In genomic region chr18:12421732-12422131, GRCh38 we compare ENCODE assay signal across 23 cellular contexts. TPM values are rescaled to one million over a fixed set of nuclear protein-coding genes. Genes with fewer than 3 reads are reported as not detected.
DNase-seq lines count a peak whose midpoint lies in the region; FAIRE-seq and TF ChIP-seq lines count a peak whose summit lies in the region.
"Had no signal": no experiment of that assay in that cellular context is flagged by ENCODE, and none has a peak within 500 bp of the region (broad histone marks: within the 10 kb centered on the region; RNA-seq: fewer than 3 reads in every experiment).

No MANE protein-coding gene starts in this region.

- no peak overlapping the region for H2BK20ac ChIP-seq in H1 (ENCODE audit: low read length)

- WGBS in H1 (ENCODE audit: extremely low coverage in 1 of 2, insufficient coverage in 1 of 2, insufficient read length in 1 of 2, insufficient replicate concordance in 2 of 2, low coverage in 1 of 2, low lambda C conversion rate in 2 of 2, missing lambda C conversion rate in 1 of 2), 2 experiments, result 74% methylated on average over 5 of the region's 5 CpGs; no CpG with 5 or more reads in 1 of the 2 experiments

- no peak overlapping the region for H3K23ac ChIP-seq in H1 (ENCODE audit: insufficient read length)

- no peak for FAIRE-seq in H1 (lab: Jason Lieb, UNC)

- H3K27ac Mint-ChIP-seq in T-helper 2 cell treated with Interferon-gamma antibody and Interleukin-4, amounts not matched to agents 5 μg/mL and 100 μg/mL, for 36 hours, result no peak overlapping the region
- H3K27ac Mint-ChIP-seq: CD4-positive, CD25-positive, alpha-beta regulatory T cell had no signal

- intact Hi-C loops in A673 (cut with micrococcal nuclease; ENCODE audit: unreplicated experiment), result no loop called here
- intact Hi-C loops in PC-9 (cut with micrococcal nuclease; ENCODE audit: unreplicated experiment), result no loop called here

- no peak overlapping the region for H2BK120ac ChIP-seq in H1 (replicated peaks; ENCODE audit: low read depth, low read length)

- no peak overlapping the region for H4K91ac ChIP-seq in H1 (replicated peaks; ENCODE audit: insufficient read length, low read length)

- no peak overlapping the region for H2BK15ac ChIP-seq in H1 (ENCODE audit: low read length)

- no peaks in the 10 kb centered on the region for H3K27me3 ChIP-seq in A673 (replicated peaks; ENCODE audit: insufficient read depth, low read depth, low read length, poor library complexity)
- no peaks in the 10 kb centered on the region for H3K27me3 ChIP-seq in DOHH2 (ENCODE audit: control insufficient read depth, low read length)
- H3K27me3 ChIP-seq in PC-9 (ENCODE audit: insufficient read depth, low read depth), result no peaks in the 10 kb centered on the region
- no peaks in the 10 kb centered on the region for H3K27me3 ChIP-seq in H1 (replicated peaks in 1 of 4; ENCODE audit: control insufficient read depth in 3 of 4, extremely low read depth in 1 of 4, insufficient read depth in 3 of 4, low read length in 3 of 4)
- H3K27me3 ChIP-seq: SJCRH30, thyroid gland had no signal

- no peaks in the 10 kb centered on the region for H3K27me3 Mint-ChIP-seq in T-helper 2 cell treated with Interferon-gamma antibody and Interleukin-4, amounts not matched to agents 5 μg/mL and 100 μg/mL, for 36 hours (ENCODE audit: low read depth)

- no peak overlapping the region for H3K18ac ChIP-seq in H1 (ENCODE audit: extremely low read depth, low read length)

- H3K23me2 ChIP-seq in H1 (ENCODE audit: low read depth, low read length), result peaks cover 5% of the 10 kb centered on the region; the same call in 1 of the 2 replicates

- no peaks in the 10 kb centered on the region for H3K9me2 ChIP-seq in DOHH2 (replicated peaks; ENCODE audit: control insufficient read depth, low read length)
- no peaks in the 10 kb centered on the region for H3K9me2 ChIP-seq in PC-9 (ENCODE audit: insufficient read depth)

- BruUV-seq in A673 (replicated peaks; lab: Mats Ljungman, UMichigan) (TSS peak; percentile 67), PC-9 (replicated peaks; lab: Mats Ljungman, UMichigan) (TSS peak; percentile 31)

- peak; percentile 7 to 32; a peak in 2 of 4 replicates for TF ChIP-seq RAD21 in H1 (IDR thresholded peaks at IDR 0.05 in 1 of 2, conservative IDR thresholded peaks at IDR 0.05 in 1 of 2; ENCODE audit: low read depth in 2 of 2, low read length in 2 of 2)

- TF ChIP-seq CTCF in A673 (conservative IDR thresholded peaks at IDR 0.05; ENCODE audit: low read depth, low read length) (no peak), DOHH2 (IDR thresholded peaks at IDR 0.05; ENCODE audit: low read depth, low read length, poor library complexity, severe bottlenecking) (peak; percentile 22), PC-9 (conservative IDR thresholded peaks at IDR 0.05) (no peak), H1 (IDR thresholded peaks at IDR 0.05; ENCODE audit: control extremely low read depth in 1 of 3, insufficient read depth in 1 of 3, low read depth in 1 of 3, low read length in 3 of 3) (peak; percentile 2 to 33 (median 31); a peak in 3 of 4 replicates)

- H3K4me1 ChIP-seq in A673 (ENCODE audit: insufficient read depth, low read length, poor library complexity, severe bottlenecking), result peaks cover 4% of the 10 kb centered on the region
- H3K4me1 ChIP-seq in DOHH2 (ENCODE audit: control insufficient read depth, low read length), result peaks cover 29% of the 10 kb centered on the region
- H3K4me1 ChIP-seq in PC-9 (replicated peaks; ENCODE audit: insufficient read depth), result no peaks in the 10 kb centered on the region
- H3K4me1 ChIP-seq in H1 (replicated peaks in 1 of 4; ENCODE audit: control insufficient read depth in 3 of 4, insufficient read depth in 4 of 4, low read length in 3 of 4), result peaks cover 0 to 12% (median 6%) of the 10 kb centered on the region in 4 experiments; a peak in 6 of 7 replicates
- H3K4me1 ChIP-seq: psoas muscle had no signal

- H2BK12ac ChIP-seq in H1 (ENCODE audit: low read depth, low read length), result no peak overlapping the region

- TF ChIP-seq POLR2A in H1 (IDR thresholded peaks at IDR 0.05; ENCODE audit: control extremely low read depth in 1 of 2, low read depth in 2 of 2, low read length in 2 of 2), result no peak

- CTCF ChIA-PET in A673 (lab: Charles Lee), result no interaction called here
- CTCF ChIA-PET in PC-9 (lab: Charles Lee), result no interaction called here
- CTCF ChIA-PET in H1 (lab: Charles Lee; ENCODE audit: partially characterized antibody), result interaction anchor here (0.6 to 5.5 kb wide), 8 partner anchors 17 to 238 kb away, joined by 3 to 40 read pairs (median 4); no protein-coding TSS in a partner anchor

- H3K36me3 ChIP-seq in A673 (ENCODE audit: insufficient read depth, low read length, poor library complexity, severe bottlenecking), result peaks cover 4% of the 10 kb centered on the region
- peaks cover 46% of the 10 kb centered on the region for H3K36me3 ChIP-seq in DOHH2 (ENCODE audit: control insufficient read depth, low read length)
- no peaks in the 10 kb centered on the region for H3K36me3 ChIP-seq in PC-9 (ENCODE audit: low read depth)
- H3K36me3 ChIP-seq in H1 (ENCODE audit: control insufficient read depth in 2 of 4, insufficient read depth in 4 of 4, low read length in 3 of 4), result peaks cover 0 to 5% (median 3%) of the 10 kb centered on the region in 4 experiments; a peak in 4 of 8 replicates
- H3K36me3 ChIP-seq: SJCRH30, thyroid gland had no signal

- H3K4me2 ChIP-seq in DOHH2 (ENCODE audit: low read length) (peak overlapping the region; percentile 55), PC-9 (no peak overlapping the region), H1 (ENCODE audit: insufficient read depth in 1 of 2, low read depth in 2 of 2, low read length in 2 of 2) (peak overlapping the region; percentile 76 to 84; a peak in 2 of 4 replicates)

- H3K4me3 Mint-ChIP-seq in T-helper 2 cell treated with Interferon-gamma antibody and Interleukin-4, amounts not matched to agents 5 μg/mL and 100 μg/mL, for 36 hours, result no peak overlapping the region

- no peak overlapping the region for H3K14ac ChIP-seq in H1 (ENCODE audit: insufficient read length)

- H3K4me1 Mint-ChIP-seq in T-helper 2 cell treated with Interferon-gamma antibody and Interleukin-4, amounts not matched to agents 5 μg/mL and 100 μg/mL, for 36 hours (ENCODE audit: low read depth), result peaks cover 7% of the 10 kb centered on the region

- H3F3A ChIP-seq in DOHH2 (ENCODE audit: control insufficient read depth, insufficient read depth) (peaks cover 26% of the 10 kb centered on the region), PC-9 (ENCODE audit: insufficient read depth, low read depth) (peaks cover 7% of the 10 kb centered on the region)

- no peak overlapping the region for H3K56ac ChIP-seq in H1 (replicated peaks; ENCODE audit: insufficient read length, low read depth, low read length)

- H4K5ac ChIP-seq in H1 (ENCODE audit: insufficient read length, low read depth, low read length), result no peak overlapping the region

- H3K79me2 ChIP-seq in DOHH2 (ENCODE audit: control insufficient read depth, low read length) (peaks cover 20% of the 10 kb centered on the region), PC-9 (ENCODE audit: low read depth) (no peaks in the 10 kb centered on the region), H1 (ENCODE audit: control insufficient read depth in 1 of 2, insufficient read depth in 2 of 2, low read length in 2 of 2) (no peaks in the 10 kb centered on the region)

- POLR2A ChIA-PET in A673 (lab: Charles Lee; ENCODE audit: low non-redundant PET), result no interaction called here
- POLR2A ChIA-PET in PC-9 (lab: Charles Lee; ENCODE audit: unreplicated experiment), result no interaction called here
- POLR2A ChIA-PET in H1 (lab: Charles Lee; ENCODE audit: partially characterized antibody), result interaction anchor here (0.7 to 2.7 kb wide), 8 partner anchors 8 to 83 kb away, joined by 3 to 9 read pairs (median 4); partner anchors contain the start of gene PRELID3A

- H2AFZ ChIP-seq in PC-9 (no peak overlapping the region), H1 (ENCODE audit: low read length) (no peak overlapping the region)

- no peak overlapping the region for H4K8ac ChIP-seq in H1 (ENCODE audit: extremely low read depth, insufficient read depth, low read length)

- H3K4me3 ChIP-seq in A673 (ENCODE audit: low read depth, low read length, poor library complexity, severe bottlenecking) (no peak overlapping the region), DOHH2 (ENCODE audit: low read length) (peak overlapping the region; percentile 76), PC-9 (no peak overlapping the region), H1 (ENCODE audit: extremely low read depth in 1 of 4, insufficient read depth in 2 of 4, low read depth in 3 of 4, low read length in 4 of 4) (peak overlapping the region in 1 of 4 experiments; percentile 64; a peak in 3 of 8 replicates)
- H3K4me3 ChIP-seq: psoas muscle, SJCRH30, smooth muscle cell, thyroid gland had no signal

- H2BK5ac ChIP-seq in H1 (ENCODE audit: low read depth, low read length), result no peak overlapping the region

- H3K9me3 ChIP-seq in A673 (ENCODE audit: low read depth, low read length, poor library complexity, severe bottlenecking) (no peaks in the 10 kb centered on the region), DOHH2 (ENCODE audit: control insufficient read depth, insufficient read depth, low read length) (no peaks in the 10 kb centered on the region), PC-9 (ENCODE audit: insufficient read depth, low read depth) (no peaks in the 10 kb centered on the region; the same call in 1 of the 2 replicates), H1 (ENCODE audit: insufficient read depth in 2 of 2, low read depth in 1 of 2, low read length in 1 of 2) (peaks cover 3 to 4% of the 10 kb centered on the region in 2 experiments; a peak in 3 of 4 replicates)
- H3K9me3 ChIP-seq: HAP-1, psoas muscle, SJCRH30, thyroid gland had no signal

- TF ChIP-seq EP300 in H1 (IDR thresholded peaks at IDR 0.05; ENCODE audit: borderline replicate concordance in 1 of 2, low read depth in 2 of 2, low read length in 2 of 2), result no peak

- H4K20me1 ChIP-seq in DOHH2 (ENCODE audit: control insufficient read depth, insufficient read depth, low read depth, low read length) (no peaks in the 10 kb centered on the region), PC-9 (ENCODE audit: insufficient read depth) (no peaks in the 10 kb centered on the region), H1 (replicated peaks in 1 of 2; ENCODE audit: control insufficient read depth in 1 of 2, insufficient read depth in 2 of 2, low read length in 2 of 2) (peaks cover 2 to 3% of the 10 kb centered on the region in 2 experiments)

- H3K9me3 Mint-ChIP-seq in T-helper 2 cell treated with Interferon-gamma antibody and Interleukin-4, amounts not matched to agents 5 μg/mL and 100 μg/mL, for 36 hours, result no peaks in the 10 kb centered on the region
- H3K9me3 Mint-ChIP-seq: activated T-cell treated with anti-CD3 and anti-CD28 coated beads, Interleukin-2, amount 50 U/mL, for 24 hours; effector memory CD8-positive, alpha-beta T cell had no signal

- peaks cover 2% of the 10 kb centered on the region for H3K36me3 Mint-ChIP-seq in T-helper 2 cell treated with Interferon-gamma antibody and Interleukin-4, amounts not matched to agents 5 μg/mL and 100 μg/mL, for 36 hours (ENCODE audit: low read depth)

- H3K79me1 ChIP-seq in H1 (ENCODE audit: low read depth, low read length), result no peaks in the 10 kb centered on the region

- no peak for DNase-seq in A673 (ENCODE audit: low spot score)
- no peak for DNase-seq in PC-9
- no peak for DNase-seq in H1 (ENCODE audit: low read depth in 1 of 2, low spot score in 2 of 2)
- DNase-seq in cortex of kidney (lab: John Stamatoyannopoulos, UW), result no peak
- DNase-seq in islet precursor cell, result no peak
- no peak for DNase-seq in KG1 (lab: John Stamatoyannopoulos, UW)
- DNase-seq in T-helper 2 cell treated with Interferon-gamma antibody and Interleukin-4, amounts not matched to agents 5 μg/mL and 100 μg/mL, for 36 hours (ENCODE audit: low spot score), result no peak
- DNase-seq: activated CD4-positive, alpha-beta T cell treated with anti-CD3 and anti-CD28 coated beads, Interleukin-2, amount 50 U/mL, for 4 hours; activated naive CD4-positive, alpha-beta T cell treated with Interleukin-2 at 50 U/mL for 16 hours; activated T-cell treated with anti-CD3 and anti-CD28 coated beads, Interleukin-2, amount 50 U/mL, for 24 hours; CD4-positive, CD25-positive, alpha-beta regulatory T cell; DMS53; effector memory CD8-positive, alpha-beta T cell; midbrain; NCI-H69; psoas muscle; SJCRH30; stimulated activated CD4-positive, alpha-beta T cell treated with anti-CD3 and anti-CD28 coated beads, Interleukin-2, amount 100 ng/mL, for 48 hours; stimulated activated naive CD4-positive, alpha-beta T cell treated with Interleukin-2 at 50 U/mL for 16 hours; thyroid gland had no signal

- no peak overlapping the region for H3K9ac ChIP-seq in H1 (replicated peaks in 1 of 4; ENCODE audit: extremely low read depth in 1 of 4, low read depth in 3 of 4, low read length in 3 of 4)

- no peak overlapping the region for H2AK5ac ChIP-seq in H1 (ENCODE audit: low read depth, low read length)

- H3K4ac ChIP-seq in H1 (replicated peaks; ENCODE audit: insufficient read length, low read depth, low read length), result no peak overlapping the region

- H3K27ac ChIP-seq in A673 (ENCODE audit: low read depth, low read length, poor library complexity, severe bottlenecking) (no peak overlapping the region), DOHH2 (ENCODE audit: low read depth, low read length) (peak overlapping the region; percentile 74), PC-9 (no peak overlapping the region), H1 (ENCODE audit: low read depth, low read length) (no peak overlapping the region)
- H3K27ac ChIP-seq: psoas muscle, SJCRH30, thyroid gland had no signal

RNA-seq across cellular contexts. Expression of gene PRELID3A, which starts 14.0 kb away (rescaled TPM):
- 11.3 and 12.9 TPM in 2 replicates for total RNA-seq in A673 (2021)
- total RNA-seq in PC-9 (2021), result 12.5 and 13.3 TPM in 2 replicates
- 10.3 and 11.0 TPM in 2 replicates for total RNA-seq in H1 (2021; fragmentation: NEBNext Ultra II Directional; extraction: Animal tissue kit (Norgen Biotek cat#: 25700))
- polyA plus RNA-seq in H1 (2011; rRNA removed), result 7.1 and 10.1 TPM in 2 replicates
- 14.3 TPM for polyA plus RNA-seq in H1 (2011; cell fraction: cytosol; rRNA removed)
- polyA plus RNA-seq in H1 (2011; cell fraction: nucleus; rRNA removed), result 40.1 TPM
- polyA plus RNA-seq in H1 (2012, experiment 1 of 2), result 8.7 to 13.4 TPM (median 12.2 TPM) in 4 replicates
- polyA plus RNA-seq in H1 (2012, experiment 2 of 2), result 6.1 TPM
- 6.3 TPM for polyA plus RNA-seq in H1 (2013, experiment 1 of 2)
- polyA plus RNA-seq in H1 (2013, experiment 2 of 2), result 5.3 TPM
- 3.8 and 4.4 TPM in 2 replicates for polyA minus RNA-seq in H1 (2011; rRNA and poly(A)+ RNA removed)
- 7.3 TPM for polyA minus RNA-seq in H1 (2011; cell fraction: cytosol; rRNA and poly(A)+ RNA removed)
- 10.9 TPM for polyA minus RNA-seq in H1 (2011; cell fraction: nucleus; rRNA and poly(A)+ RNA removed)
- total RNA-seq: CD4-positive, CD25-positive, alpha-beta regulatory T cell had no signal

RNA-seq across cellular contexts. Expression of gene AFG3L2, which starts 44.7 kb away (rescaled TPM):
- 63.7 and 72.7 TPM in 2 replicates for total RNA-seq in A673 (2021)
- total RNA-seq in PC-9 (2021), result 69.4 and 71.1 TPM in 2 replicates
- 81.7 and 84.8 TPM in 2 replicates for total RNA-seq in H1 (2021; fragmentation: NEBNext Ultra II Directional; extraction: Animal tissue kit (Norgen Biotek cat#: 25700))
- polyA plus RNA-seq in H1 (2011; rRNA removed), result 27.0 and 29.7 TPM in 2 replicates
- polyA plus RNA-seq in H1 (2011; cell fraction: cytosol; rRNA removed), result 45.2 TPM
- polyA plus RNA-seq in H1 (2011; cell fraction: nucleus; rRNA removed), result 29.6 TPM
- polyA plus RNA-seq in H1 (2012, experiment 1 of 2), result 48.1 to 62.5 TPM (median 54.7 TPM) in 4 replicates
- polyA plus RNA-seq in H1 (2012, experiment 2 of 2), result 15.9 TPM
- polyA plus RNA-seq in H1 (2013, experiment 1 of 2), result 47.5 TPM
- 50.2 TPM for polyA plus RNA-seq in H1 (2013, experiment 2 of 2)
- polyA minus RNA-seq in H1 (2011; rRNA and poly(A)+ RNA removed), result 44.7 and 45.5 TPM in 2 replicates
- polyA minus RNA-seq in H1 (2011; cell fraction: cytosol; rRNA and poly(A)+ RNA removed), result 32.4 TPM
- polyA minus RNA-seq in H1 (2011; cell fraction: nucleus; rRNA and poly(A)+ RNA removed), result 29.5 TPM

Comparison
In these comparisons a context has a peak if more than half of its experiments do, and no peak if none do; other contexts are left out.
1. CTCF ChIP-seq: peak in DOHH2 (single experiment) and H1 (3 of 3); none in A673 (single experiment) and PC-9 (single experiment).